Comparison of ENCODE assay signal across 1 cellular context in the genomic region with DNA sequence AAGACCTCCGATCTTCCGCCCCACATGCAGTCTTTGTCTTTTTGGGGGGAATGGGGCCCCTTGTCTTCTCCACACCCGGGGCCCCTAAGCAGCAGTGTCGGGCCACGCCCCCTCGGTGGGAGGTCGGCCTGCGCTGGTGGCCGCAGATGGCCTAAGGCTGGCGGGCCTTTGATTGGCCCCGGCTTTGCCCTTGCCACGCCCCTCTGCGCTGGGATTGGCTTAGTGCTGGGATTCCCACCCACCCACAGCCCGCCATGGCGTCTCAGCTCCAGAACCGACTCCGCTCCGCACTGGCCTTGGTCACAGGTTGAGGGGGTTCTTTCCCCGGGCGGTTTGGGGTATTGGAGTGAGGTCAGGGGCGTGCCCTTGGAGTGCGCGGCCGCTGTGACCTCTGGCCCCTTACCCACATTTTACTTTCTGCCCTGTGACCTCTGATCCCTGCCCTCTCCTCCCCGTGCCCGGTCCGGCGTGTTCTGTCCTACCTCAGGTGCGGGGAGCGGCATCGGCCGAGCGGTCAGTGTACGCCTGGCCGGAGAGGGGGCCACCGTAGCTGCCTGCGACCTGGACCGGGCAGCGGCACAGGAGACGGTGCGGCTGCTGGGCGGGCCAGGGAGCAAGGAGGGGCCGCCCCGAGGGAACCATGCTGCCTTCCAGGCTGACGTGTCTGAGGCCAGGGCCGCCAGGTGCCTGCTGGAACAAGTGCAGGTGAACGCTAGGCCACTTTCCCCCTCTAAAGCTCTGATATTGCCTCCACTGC.
TF ChIP-seq lines count a peak whose summit lies in the region.

A gene (plus strand): TSS at position 241 of the 757 bp plus-strand sequence. CDS start 14 bp downstream, at position 255.

TF ChIP-seq in HEK293, 187 proteins besides CTCF, POLR2A, EP300 and RAD21 (continued from another document and continues in another):
- TF ChIP-seq, protein P1, sequence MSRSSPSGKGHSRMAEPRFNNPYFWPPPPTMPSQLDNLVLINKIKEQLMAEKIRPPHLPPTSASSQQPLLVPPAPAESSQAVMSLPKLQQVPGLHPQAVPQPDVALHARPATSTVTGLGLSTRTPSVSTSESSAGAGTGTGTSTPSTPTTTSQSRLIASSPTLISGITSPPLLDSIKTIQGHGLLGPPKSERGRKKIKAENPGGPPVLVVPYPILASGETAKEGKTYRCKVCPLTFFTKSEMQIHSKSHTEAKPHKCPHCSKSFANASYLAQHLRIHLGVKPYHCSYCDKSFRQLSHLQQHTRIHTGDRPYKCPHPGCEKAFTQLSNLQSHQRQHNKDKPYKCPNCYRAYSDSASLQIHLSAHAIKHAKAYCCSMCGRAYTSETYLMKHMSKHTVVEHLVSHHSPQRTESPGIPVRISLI (tag by site-specific recombination; IDR thresholded peaks at IDR 0.05), result no peak
- TF ChIP-seq ZNF521 (tag by site-specific recombination; IDR thresholded peaks at IDR 0.05) (no peak), ZNF76 (tag by site-specific recombination; IDR thresholded peaks at IDR 0.05; ENCODE audit: borderline replicate concordance, low read depth) (no peak), ZNF707 (tag by site-specific recombination; IDR thresholded peaks at IDR 0.05) (no peak), RBAK (tag by site-specific recombination; IDR thresholded peaks at IDR 0.05) (no peak), ZNF830 (tag by site-specific recombination; IDR thresholded peaks at IDR 0.05; ENCODE audit: low read depth) (no peak), ZNF791 (tag by site-specific recombination; IDR thresholded peaks at IDR 0.05) (no peak), ZNF155 (tag by site-specific recombination; IDR thresholded peaks at IDR 0.05) (no peak), KLF7 (tag by site-specific recombination; IDR thresholded peaks at IDR 0.05; ENCODE audit: borderline replicate concordance) (no peak), ZNF626 (tag by site-specific recombination; IDR thresholded peaks at IDR 0.05) (no peak), ZBTB20 (tag by site-specific recombination; IDR thresholded peaks at IDR 0.05) (peak; percentile 96), ZNF560 (tag by site-specific recombination; IDR thresholded peaks at IDR 0.05; ENCODE audit: borderline replicate concordance) (no peak), ZNF621 (tag by site-specific recombination; IDR thresholded peaks at IDR 0.05) (no peak), EGR2 (tag by site-specific recombination; IDR thresholded peaks at IDR 0.05; ENCODE audit: low read depth) (no peak), ZNF211 (tag by site-specific recombination; IDR thresholded peaks at IDR 0.05; ENCODE audit: low read depth) (no peak), ZSCAN30 (tag by site-specific recombination; IDR thresholded peaks at IDR 0.05) (peak; percentile 78), ZFP69B (tag by site-specific recombination; IDR thresholded peaks at IDR 0.05) (no peak), ZNF600 (tag by site-specific recombination; IDR thresholded peaks at IDR 0.05) (peak; percentile 100), ZNF792 (tag by site-specific recombination; IDR thresholded peaks at IDR 0.05) (no peak), ZNF433 (tag by site-specific recombination; IDR thresholded peaks at IDR 0.05; ENCODE audit: low read depth) (no peak), ZNF843 (tag by site-specific recombination; IDR thresholded peaks at IDR 0.05) (no peak), SP2 (tag by site-specific recombination; IDR thresholded peaks at IDR 0.05) (peak; percentile 92), ZNF670 (tag by site-specific recombination; IDR thresholded peaks at IDR 0.05; ENCODE audit: low read depth) (no peak), ZNF138 (tag by site-specific recombination; IDR thresholded peaks at IDR 0.05; ENCODE audit: borderline replicate concordance) (no peak), ZNF785 (tag by site-specific recombination; IDR thresholded peaks at IDR 0.05) (no peak), ZNF274 (IDR thresholded peaks at IDR 0.05; ENCODE audit: low read length) (no peak), ZNF274 (tag by site-specific recombination; IDR thresholded peaks at IDR 0.05; ENCODE audit: borderline replicate concordance) (no peak), BCL11A (tag by site-specific recombination; IDR thresholded peaks at IDR 0.05; ENCODE audit: low read depth) (peak; percentile 95), ZFP37 (tag by site-specific recombination; IDR thresholded peaks at IDR 0.05) (no peak), ZNF248 (tag by site-specific recombination; IDR thresholded peaks at IDR 0.05) (no peak), ZNF677 (tag by site-specific recombination; IDR thresholded peaks at IDR 0.05) (no peak), ZBTB1 (tag by site-specific recombination; IDR thresholded peaks at IDR 0.05) (no peak), ZNF510 (tag by site-specific recombination; IDR thresholded peaks at IDR 0.05; ENCODE audit: insufficient replicate concordance) (no peak), ZNF140 (tag by site-specific recombination; IDR thresholded peaks at IDR 0.05) (no peak), ZNF24 (tag by site-specific recombination; IDR thresholded peaks at IDR 0.05) (no peak)
- TF ChIP-seq, protein P2, sequence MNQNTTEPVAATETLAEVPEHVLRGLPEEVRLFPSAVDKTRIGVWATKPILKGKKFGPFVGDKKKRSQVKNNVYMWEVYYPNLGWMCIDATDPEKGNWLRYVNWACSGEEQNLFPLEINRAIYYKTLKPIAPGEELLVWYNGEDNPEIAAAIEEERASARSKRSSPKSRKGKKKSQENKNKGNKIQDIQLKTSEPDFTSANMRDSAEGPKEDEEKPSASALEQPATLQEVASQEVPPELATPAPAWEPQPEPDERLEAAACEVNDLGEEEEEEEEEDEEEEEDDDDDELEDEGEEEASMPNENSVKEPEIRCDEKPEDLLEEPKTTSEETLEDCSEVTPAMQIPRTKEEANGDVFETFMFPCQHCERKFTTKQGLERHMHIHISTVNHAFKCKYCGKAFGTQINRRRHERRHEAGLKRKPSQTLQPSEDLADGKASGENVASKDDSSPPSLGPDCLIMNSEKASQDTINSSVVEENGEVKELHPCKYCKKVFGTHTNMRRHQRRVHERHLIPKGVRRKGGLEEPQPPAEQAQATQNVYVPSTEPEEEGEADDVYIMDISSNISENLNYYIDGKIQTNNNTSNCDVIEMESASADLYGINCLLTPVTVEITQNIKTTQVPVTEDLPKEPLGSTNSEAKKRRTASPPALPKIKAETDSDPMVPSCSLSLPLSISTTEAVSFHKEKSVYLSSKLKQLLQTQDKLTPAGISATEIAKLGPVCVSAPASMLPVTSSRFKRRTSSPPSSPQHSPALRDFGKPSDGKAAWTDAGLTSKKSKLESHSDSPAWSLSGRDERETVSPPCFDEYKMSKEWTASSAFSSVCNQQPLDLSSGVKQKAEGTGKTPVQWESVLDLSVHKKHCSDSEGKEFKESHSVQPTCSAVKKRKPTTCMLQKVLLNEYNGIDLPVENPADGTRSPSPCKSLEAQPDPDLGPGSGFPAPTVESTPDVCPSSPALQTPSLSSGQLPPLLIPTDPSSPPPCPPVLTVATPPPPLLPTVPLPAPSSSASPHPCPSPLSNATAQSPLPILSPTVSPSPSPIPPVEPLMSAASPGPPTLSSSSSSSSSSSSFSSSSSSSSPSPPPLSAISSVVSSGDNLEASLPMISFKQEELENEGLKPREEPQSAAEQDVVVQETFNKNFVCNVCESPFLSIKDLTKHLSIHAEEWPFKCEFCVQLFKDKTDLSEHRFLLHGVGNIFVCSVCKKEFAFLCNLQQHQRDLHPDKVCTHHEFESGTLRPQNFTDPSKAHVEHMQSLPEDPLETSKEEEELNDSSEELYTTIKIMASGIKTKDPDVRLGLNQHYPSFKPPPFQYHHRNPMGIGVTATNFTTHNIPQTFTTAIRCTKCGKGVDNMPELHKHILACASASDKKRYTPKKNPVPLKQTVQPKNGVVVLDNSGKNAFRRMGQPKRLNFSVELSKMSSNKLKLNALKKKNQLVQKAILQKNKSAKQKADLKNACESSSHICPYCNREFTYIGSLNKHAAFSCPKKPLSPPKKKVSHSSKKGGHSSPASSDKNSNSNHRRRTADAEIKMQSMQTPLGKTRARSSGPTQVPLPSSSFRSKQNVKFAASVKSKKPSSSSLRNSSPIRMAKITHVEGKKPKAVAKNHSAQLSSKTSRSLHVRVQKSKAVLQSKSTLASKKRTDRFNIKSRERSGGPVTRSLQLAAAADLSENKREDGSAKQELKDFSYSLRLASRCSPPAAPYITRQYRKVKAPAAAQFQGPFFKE (tag by site-specific recombination; IDR thresholded peaks at IDR 0.05; ENCODE audit: borderline replicate concordance), result no peak
- TF ChIP-seq, protein P3, sequence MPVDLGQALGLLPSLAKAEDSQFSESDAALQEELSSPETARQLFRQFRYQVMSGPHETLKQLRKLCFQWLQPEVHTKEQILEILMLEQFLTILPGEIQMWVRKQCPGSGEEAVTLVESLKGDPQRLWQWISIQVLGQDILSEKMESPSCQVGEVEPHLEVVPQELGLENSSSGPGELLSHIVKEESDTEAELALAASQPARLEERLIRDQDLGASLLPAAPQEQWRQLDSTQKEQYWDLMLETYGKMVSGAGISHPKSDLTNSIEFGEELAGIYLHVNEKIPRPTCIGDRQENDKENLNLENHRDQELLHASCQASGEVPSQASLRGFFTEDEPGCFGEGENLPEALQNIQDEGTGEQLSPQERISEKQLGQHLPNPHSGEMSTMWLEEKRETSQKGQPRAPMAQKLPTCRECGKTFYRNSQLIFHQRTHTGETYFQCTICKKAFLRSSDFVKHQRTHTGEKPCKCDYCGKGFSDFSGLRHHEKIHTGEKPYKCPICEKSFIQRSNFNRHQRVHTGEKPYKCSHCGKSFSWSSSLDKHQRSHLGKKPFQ (tag by site-specific recombination; IDR thresholded peaks at IDR 0.05), result no peak
- TF ChIP-seq, protein P4, sequence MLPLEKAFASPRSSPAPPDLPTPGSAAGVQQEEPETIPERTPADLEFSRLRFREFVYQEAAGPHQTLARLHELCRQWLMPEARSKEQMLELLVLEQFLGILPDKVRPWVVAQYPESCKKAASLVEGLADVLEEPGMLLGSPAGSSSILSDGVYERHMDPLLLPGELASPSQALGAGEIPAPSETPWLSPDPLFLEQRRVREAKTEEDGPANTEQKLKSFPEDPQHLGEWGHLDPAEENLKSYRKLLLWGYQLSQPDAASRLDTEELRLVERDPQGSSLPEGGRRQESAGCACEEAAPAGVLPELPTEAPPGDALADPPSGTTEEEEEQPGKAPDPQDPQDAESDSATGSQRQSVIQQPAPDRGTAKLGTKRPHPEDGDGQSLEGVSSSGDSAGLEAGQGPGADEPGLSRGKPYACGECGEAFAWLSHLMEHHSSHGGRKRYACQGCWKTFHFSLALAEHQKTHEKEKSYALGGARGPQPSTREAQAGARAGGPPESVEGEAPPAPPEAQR (tag by site-specific recombination; IDR thresholded peaks at IDR 0.05), result no peak
- TF ChIP-seq, protein P5, sequence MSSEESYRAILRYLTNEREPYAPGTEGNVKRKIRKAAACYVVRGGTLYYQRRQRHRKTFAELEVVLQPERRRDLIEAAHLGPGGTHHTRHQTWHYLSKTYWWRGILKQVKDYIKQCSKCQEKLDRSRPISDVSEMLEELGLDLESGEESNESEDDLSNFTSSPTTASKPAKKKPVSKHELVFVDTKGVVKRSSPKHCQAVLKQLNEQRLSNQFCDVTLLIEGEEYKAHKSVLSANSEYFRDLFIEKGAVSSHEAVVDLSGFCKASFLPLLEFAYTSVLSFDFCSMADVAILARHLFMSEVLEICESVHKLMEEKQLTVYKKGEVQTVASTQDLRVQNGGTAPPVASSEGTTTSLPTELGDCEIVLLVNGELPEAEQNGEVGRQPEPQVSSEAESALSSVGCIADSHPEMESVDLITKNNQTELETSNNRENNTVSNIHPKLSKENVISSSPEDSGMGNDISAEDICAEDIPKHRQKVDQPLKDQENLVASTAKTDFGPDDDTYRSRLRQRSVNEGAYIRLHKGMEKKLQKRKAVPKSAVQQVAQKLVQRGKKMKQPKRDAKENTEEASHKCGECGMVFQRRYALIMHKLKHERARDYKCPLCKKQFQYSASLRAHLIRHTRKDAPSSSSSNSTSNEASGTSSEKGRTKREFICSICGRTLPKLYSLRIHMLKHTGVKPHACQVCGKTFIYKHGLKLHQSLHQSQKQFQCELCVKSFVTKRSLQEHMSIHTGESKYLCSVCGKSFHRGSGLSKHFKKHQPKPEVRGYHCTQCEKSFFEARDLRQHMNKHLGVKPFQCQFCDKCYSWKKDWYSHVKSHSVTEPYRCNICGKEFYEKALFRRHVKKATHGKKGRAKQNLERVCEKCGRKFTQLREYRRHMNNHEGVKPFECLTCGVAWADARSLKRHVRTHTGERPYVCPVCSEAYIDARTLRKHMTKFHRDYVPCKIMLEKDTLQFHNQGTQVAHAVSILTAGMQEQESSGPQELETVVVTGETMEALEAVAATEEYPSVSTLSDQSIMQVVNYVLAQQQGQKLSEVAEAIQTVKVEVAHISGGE (tag by site-specific recombination; conservative IDR thresholded peaks at IDR 0.05; ENCODE audit: low read depth), result no peak
- TF ChIP-seq, protein P6, sequence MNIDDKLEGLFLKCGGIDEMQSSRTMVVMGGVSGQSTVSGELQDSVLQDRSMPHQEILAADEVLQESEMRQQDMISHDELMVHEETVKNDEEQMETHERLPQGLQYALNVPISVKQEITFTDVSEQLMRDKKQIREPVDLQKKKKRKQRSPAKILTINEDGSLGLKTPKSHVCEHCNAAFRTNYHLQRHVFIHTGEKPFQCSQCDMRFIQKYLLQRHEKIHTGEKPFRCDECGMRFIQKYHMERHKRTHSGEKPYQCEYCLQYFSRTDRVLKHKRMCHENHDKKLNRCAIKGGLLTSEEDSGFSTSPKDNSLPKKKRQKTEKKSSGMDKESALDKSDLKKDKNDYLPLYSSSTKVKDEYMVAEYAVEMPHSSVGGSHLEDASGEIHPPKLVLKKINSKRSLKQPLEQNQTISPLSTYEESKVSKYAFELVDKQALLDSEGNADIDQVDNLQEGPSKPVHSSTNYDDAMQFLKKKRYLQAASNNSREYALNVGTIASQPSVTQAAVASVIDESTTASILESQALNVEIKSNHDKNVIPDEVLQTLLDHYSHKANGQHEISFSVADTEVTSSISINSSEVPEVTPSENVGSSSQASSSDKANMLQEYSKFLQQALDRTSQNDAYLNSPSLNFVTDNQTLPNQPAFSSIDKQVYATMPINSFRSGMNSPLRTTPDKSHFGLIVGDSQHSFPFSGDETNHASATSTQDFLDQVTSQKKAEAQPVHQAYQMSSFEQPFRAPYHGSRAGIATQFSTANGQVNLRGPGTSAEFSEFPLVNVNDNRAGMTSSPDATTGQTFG (tag by site-specific recombination; IDR thresholded peaks at IDR 0.05; ENCODE audit: borderline replicate concordance), result no peak
- TF ChIP-seq, protein P7, sequence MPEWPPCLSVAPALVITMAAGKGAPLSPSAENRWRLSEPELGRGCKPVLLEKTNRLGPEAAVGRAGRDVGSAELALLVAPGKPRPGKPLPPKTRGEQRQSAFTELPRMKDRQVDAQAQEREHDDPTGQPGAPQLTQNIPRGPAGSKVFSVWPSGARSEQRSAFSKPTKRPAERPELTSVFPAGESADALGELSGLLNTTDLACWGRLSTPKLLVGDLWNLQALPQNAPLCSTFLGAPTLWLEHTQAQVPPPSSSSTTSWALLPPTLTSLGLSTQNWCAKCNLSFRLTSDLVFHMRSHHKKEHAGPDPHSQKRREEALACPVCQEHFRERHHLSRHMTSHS (tag by site-specific recombination; IDR thresholded peaks at IDR 0.05), result no peak
- TF ChIP-seq, protein P8, sequence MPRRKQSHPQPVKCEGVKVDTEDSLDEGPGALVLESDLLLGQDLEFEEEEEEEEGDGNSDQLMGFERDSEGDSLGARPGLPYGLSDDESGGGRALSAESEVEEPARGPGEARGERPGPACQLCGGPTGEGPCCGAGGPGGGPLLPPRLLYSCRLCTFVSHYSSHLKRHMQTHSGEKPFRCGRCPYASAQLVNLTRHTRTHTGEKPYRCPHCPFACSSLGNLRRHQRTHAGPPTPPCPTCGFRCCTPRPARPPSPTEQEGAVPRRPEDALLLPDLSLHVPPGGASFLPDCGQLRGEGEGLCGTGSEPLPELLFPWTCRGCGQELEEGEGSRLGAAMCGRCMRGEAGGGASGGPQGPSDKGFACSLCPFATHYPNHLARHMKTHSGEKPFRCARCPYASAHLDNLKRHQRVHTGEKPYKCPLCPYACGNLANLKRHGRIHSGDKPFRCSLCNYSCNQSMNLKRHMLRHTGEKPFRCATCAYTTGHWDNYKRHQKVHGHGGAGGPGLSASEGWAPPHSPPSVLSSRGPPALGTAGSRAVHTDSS (tag by site-specific recombination; IDR thresholded peaks at IDR 0.05), result no peak
